Comparison of ENCODE assay signal across 25 cellular contexts in the genomic region with DNA sequence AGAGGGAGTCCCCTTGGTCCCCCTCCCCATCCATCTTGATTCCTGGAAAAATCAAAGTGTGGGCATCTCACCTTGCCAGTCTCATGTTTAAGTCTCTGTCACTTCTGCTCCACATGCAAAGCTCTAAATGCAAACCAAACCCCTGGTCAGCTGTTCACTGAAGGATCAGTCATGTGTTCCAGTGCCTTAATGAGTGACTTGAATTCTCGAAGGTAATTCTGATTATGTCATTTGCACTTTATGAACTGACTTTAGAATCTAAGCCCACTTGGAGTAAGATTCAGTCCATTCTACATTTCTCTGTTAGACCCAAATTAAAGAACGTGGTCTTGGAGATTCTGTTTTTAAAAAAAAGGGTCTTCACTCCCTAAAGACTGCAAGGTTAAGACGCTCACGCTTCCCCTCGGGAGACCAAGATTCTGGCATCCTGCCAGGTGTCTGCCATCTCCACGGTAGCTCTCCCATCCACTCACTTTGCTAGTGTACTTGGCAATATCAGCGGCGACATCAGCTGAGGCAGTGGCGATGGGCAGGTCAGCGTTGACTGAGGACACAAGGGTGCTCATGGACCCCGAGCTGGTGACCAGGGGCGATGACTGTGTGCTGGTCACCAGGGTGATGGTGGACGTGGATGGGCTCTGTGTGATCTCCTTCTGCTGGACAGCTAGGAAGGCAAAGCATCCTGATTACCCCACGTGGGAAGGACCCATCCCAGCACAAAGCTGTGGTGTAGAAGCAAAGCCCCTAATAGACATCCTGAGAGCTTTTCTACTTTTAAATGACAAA.
DNase-seq lines count a peak whose midpoint lies in the region; ATAC-seq and TF ChIP-seq lines count a peak whose summit lies in the region.
"Had no signal": no experiment of that assay in that cellular context is flagged by ENCODE, and none has a peak within 500 bp of the region (broad histone marks: within the 10 kb centered on the region; RNA-seq: fewer than 3 reads in every experiment).

No MANE protein-coding gene starts in this region.

- H3K9me3 Mint-ChIP-seq in glutamatergic neuron (ENCODE audit: unreplicated experiment): peaks cover 7% of the 10 kb centered on the region
- H3K9me3 Mint-ChIP-seq: activated CD4-positive, alpha-beta memory T cell treated with anti-CD3 and anti-CD28 coated beads, Interleukin-2, amount 10 ng/mL, durations not matched to agents 7 days and 5 days had no signal

- no peaks in the 10 kb centered on the region for H3K36me3 Mint-ChIP-seq in glutamatergic neuron (ENCODE audit: unreplicated experiment)

- no peak for TF ChIP-seq CTCF in SK-N-SH (IDR thresholded peaks at IDR 0.05)
- no peak for TF ChIP-seq CTCF in glutamatergic neuron (IDR thresholded peaks at IDR 0.05; ENCODE audit: partially characterized antibody, unreplicated experiment)

- H3K27ac ChIP-seq in SK-N-SH (ENCODE audit: low read depth in 2 of 2, low read length in 1 of 2) (no peak overlapping the region; a peak in 1 of 4 replicates), BLaER1 (peak overlapping the region; percentile 86; the same call in 1 of the 2 replicates)

- intact Hi-C loops in cardiac septum (cut with DNase I): no loop called here

- no peak overlapping the region for H3K4me3 ChIP-seq in SK-N-SH (ENCODE audit: low read depth in 2 of 2, low read length in 1 of 2)
- no peak overlapping the region for H3K4me3 ChIP-seq in BLaER1

- no peak for TF ChIP-seq EP300 in SK-N-SH (IDR thresholded peaks at IDR 0.05; ENCODE audit: borderline replicate concordance in 1 of 2, low read depth in 1 of 2, low read length in 1 of 2)
- TF ChIP-seq EP300 in Ishikawa (IDR thresholded peaks at IDR 0.05; ENCODE audit: borderline replicate concordance): no peak

- H3K79me2 ChIP-seq in SK-N-SH (ENCODE audit: insufficient read depth): peaks cover 27% of the 10 kb centered on the region; the same call in 1 of the 2 replicates

- no peak overlapping the region for H3K4me3 Mint-ChIP-seq in glutamatergic neuron (ENCODE audit: unreplicated experiment)
- H3K4me3 Mint-ChIP-seq: activated CD4-positive, alpha-beta memory T cell treated with anti-CD3 and anti-CD28 coated beads, Interleukin-2, amount 10 ng/mL, durations not matched to agents 7 days and 5 days; B cell had no signal

- CTCF ChIA-PET in SK-N-SH (lab: Yijun Ruan, JAX): interaction anchor here (0.6 to 1.2 kb wide), 5 partner anchors 30 to 1200 kb away, joined by 3 read pairs; no protein-coding TSS in a partner anchor

- H3K4me1 ChIP-seq in SK-N-SH (ENCODE audit: control insufficient read depth in 1 of 2, insufficient read depth in 2 of 2, low read depth in 1 of 2, low read length in 1 of 2) (peaks cover 5 to 13% of the 10 kb centered on the region in 2 experiments; a peak in 3 of 4 replicates), BLaER1 (peaks cover 91% of the 10 kb centered on the region)

- DNase-seq in SK-N-SH: no peak
- no peak for DNase-seq in glutamatergic neuron
- DNase-seq in cardiac septum (ENCODE audit: low spot score): no peak
- no peak for DNase-seq in activated CD8-positive, alpha-beta memory T cell treated with anti-CD3 and anti-CD28 coated beads, Interleukin-2, amount 50 U/mL, for 4 hours
- DNase-seq: activated CD4-positive, alpha-beta memory T cell treated with anti-CD3 and anti-CD28 coated beads, Interleukin-2, amount 10 ng/mL, durations not matched to agents 7 days and 5 days; activated effector memory CD4-positive, alpha-beta T cell treated with Interleukin-2 at 50 U/mL for 16 hours; Caco-2; cortex of kidney; DMS53; HCEC 1CT; head of caudate nucleus; mesendoderm; NCI-H1417 treated with DMSO at 0.1 percent for 48 hours; NCI-H2081; NCI-H510A; NK-92 treated with Interleukin-12 subunit alpha and Interleukin-12 subunit beta, amount 100 ng/mL, for 24 hours; PC-3; stimulated activated CD4-positive, alpha-beta T cell treated with anti-CD3 and anti-CD28 coated beads, Interleukin-1b, Interleukin-23, amount 100 ng/mL, for 48 hours; stimulated activated naive CD4-positive, alpha-beta T cell treated with Interleukin-2 at 50 U/mL for 16 hours had no signal

- H3K4me2 ChIP-seq in SK-N-SH (no peak overlapping the region), BLaER1 (peak overlapping the region; percentile 88)

- no peak overlapping the region for H3K9ac ChIP-seq in SK-N-SH
- no peak overlapping the region for H3K9ac ChIP-seq in BLaER1

- peaks cover 6% of the 10 kb centered on the region for H3K27me3 Mint-ChIP-seq in glutamatergic neuron (ENCODE audit: unreplicated experiment)
- H3K27me3 Mint-ChIP-seq: activated CD4-positive, alpha-beta memory T cell treated with anti-CD3 and anti-CD28 coated beads, Interleukin-2, amount 10 ng/mL, durations not matched to agents 7 days and 5 days; B cell had no signal

- POLR2A ChIA-PET in SK-N-SH (lab: Yijun Ruan, JAX): no interaction called here

- H3K9me3 ChIP-seq in SK-N-SH: no peaks in the 10 kb centered on the region
- no peaks in the 10 kb centered on the region for H3K9me3 ChIP-seq in BLaER1
- H3K9me3 ChIP-seq: Caco-2 had no signal

- no peaks in the 10 kb centered on the region for H3K27me3 ChIP-seq in SK-N-SH (ENCODE audit: insufficient read depth)
- no peaks in the 10 kb centered on the region for H3K27me3 ChIP-seq in BLaER1

- WGBS in SK-N-SH (ENCODE audit: low lambda C conversion rate): 95% methylated on average over 12 of the region's 14 CpGs

- H4K20me1 ChIP-seq in SK-N-SH (ENCODE audit: insufficient read depth) (no peaks in the 10 kb centered on the region), BLaER1 (peaks cover 100% of the 10 kb centered on the region)

- H2AFZ ChIP-seq in SK-N-SH (ENCODE audit: low read depth): no peak overlapping the region

- H3F3A ChIP-seq in SK-N-SH (replicated peaks; ENCODE audit: insufficient read depth): peaks cover 24% of the 10 kb centered on the region

- TF ChIP-seq RAD21 in SK-N-SH (IDR thresholded peaks at IDR 0.05; ENCODE audit: low read length) (no peak), Ishikawa (IDR thresholded peaks at IDR 0.05; ENCODE audit: low read depth) (no peak)

- peaks cover 35% of the 10 kb centered on the region for H3K4me1 Mint-ChIP-seq in glutamatergic neuron (ENCODE audit: low read depth, unreplicated experiment)
- H3K4me1 Mint-ChIP-seq: activated CD4-positive, alpha-beta memory T cell treated with anti-CD3 and anti-CD28 coated beads, Interleukin-2, amount 10 ng/mL, durations not matched to agents 7 days and 5 days; B cell had no signal

- H3K9me2 ChIP-seq in SK-N-SH: no peaks in the 10 kb centered on the region

- H3K27ac Mint-ChIP-seq in glutamatergic neuron (ENCODE audit: unreplicated experiment): peak overlapping the region; percentile 55
- H3K27ac Mint-ChIP-seq: activated CD4-positive, alpha-beta memory T cell treated with anti-CD3 and anti-CD28 coated beads, Interleukin-2, amount 10 ng/mL, durations not matched to agents 7 days and 5 days had no signal

- no peak for ATAC-seq in SK-N-SH treated with all-trans-retinoic acid at 6 μM for 48 hours
- ATAC-seq: esophagus mucosa, PC-3, right cardiac atrium had no signal

- peaks cover 30 to 52% of the 10 kb centered on the region in 2 experiments for H3K36me3 ChIP-seq in SK-N-SH (replicated peaks in 1 of 2; ENCODE audit: control insufficient read depth in 1 of 2, insufficient read depth in 2 of 2, low read length in 1 of 2)
- peaks cover 89% of the 10 kb centered on the region for H3K36me3 ChIP-seq in BLaER1

TF ChIP-seq in SK-N-SH, 30 proteins besides CTCF, POLR2A, EP300 and RAD21:
- TF ChIP-seq NFIC (IDR thresholded peaks at IDR 0.05; ENCODE audit: borderline replicate concordance): peak; percentile 56
- TF ChIP-seq, protein P1, sequence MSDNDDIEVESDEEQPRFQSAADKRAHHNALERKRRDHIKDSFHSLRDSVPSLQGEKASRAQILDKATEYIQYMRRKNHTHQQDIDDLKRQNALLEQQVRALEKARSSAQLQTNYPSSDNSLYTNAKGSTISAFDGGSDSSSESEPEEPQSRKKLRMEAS (IDR thresholded peaks at IDR 0.05; ENCODE audit: low read depth): no peak

TF ChIP-seq in SK-N-SH treated with all-trans-retinoic acid at 6 μM for 48 hours, 23 proteins besides CTCF, POLR2A, EP300 and RAD21 (continues in another document):
- no peak for TF ChIP-seq CSDC2 (CRISPR knock-in tag; IDR thresholded peaks at IDR 0.05)
- no peak for TF ChIP-seq TCF4 (CRISPR knock-in tag; IDR thresholded peaks at IDR 0.05; ENCODE audit: borderline replicate concordance)
- TF ChIP-seq PPARA (CRISPR knock-in tag; IDR thresholded peaks at IDR 0.05; ENCODE audit: borderline replicate concordance): no peak
- no peak for TF ChIP-seq ZC3H10 (CRISPR knock-in tag; IDR thresholded peaks at IDR 0.05)
- no peak for TF ChIP-seq ISL1 (CRISPR knock-in tag; IDR thresholded peaks at IDR 0.05)
- no peak for TF ChIP-seq ZNF8 (CRISPR knock-in tag; IDR thresholded peaks at IDR 0.05)
- no peak for TF ChIP-seq ARNTL (CRISPR knock-in tag; IDR thresholded peaks at IDR 0.05; ENCODE audit: borderline replicate concordance, low read depth)
- no peak for TF ChIP-seq ZNF565 (CRISPR knock-in tag; conservative IDR thresholded peaks at IDR 0.05; ENCODE audit: low read depth)
- no peak for TF ChIP-seq BACH2 (CRISPR knock-in tag; IDR thresholded peaks at IDR 0.05; ENCODE audit: borderline replicate concordance)

TF ChIP-seq in Ishikawa, 13 proteins besides CTCF, POLR2A, EP300 and RAD21:
- TF ChIP-seq NFIC (IDR thresholded peaks at IDR 0.05): peak; percentile 57
- TF ChIP-seq CREB1 (IDR thresholded peaks at IDR 0.05; ENCODE audit: low read depth): no peak
